ENCODE assay signal across 26 cellular contexts in genomic region chr4:16687845-16688244, GRCh38.
"Had no signal": no experiment of that assay in that cellular context is flagged by ENCODE, and none has a peak within 500 bp of the region (broad histone marks: within the 10 kb centered on the region; RNA-seq: fewer than 3 reads in every experiment).

No MANE protein-coding gene starts in this region.

- H3K27ac Mint-ChIP-seq: dendritic cell treated with granulocyte-macrophage colony-stimulating factor and Interleukin-4, amounts not matched to agents 40 ng/mL and 50 ng/mL, for 4 days; endodermal cell; immature natural killer cell; naive thymus-derived CD8-positive, alpha-beta T cell; nephron progenitor cell; stimulated activated naive B cell treated with anti-CD40 and anti-IgM and Interleukin-4, amounts not matched to agents 10 μg/mL and 1 μg/mL and 100 μg/mL, for 72 hours; stimulated activated naive CD8-positive, alpha-beta T cell treated with anti-CD3 and anti-CD28 coated beads, Interleukin-15, Interleukin-2, amounts not matched to agents 100 ng/mL and 50 ng/mL, for 24 hours had no signal

- H3K36me3 Mint-ChIP-seq: immature natural killer cell; naive thymus-derived CD8-positive, alpha-beta T cell; stimulated activated naive B cell treated with anti-CD40 and anti-IgM and Interleukin-4, amounts not matched to agents 10 μg/mL and 1 μg/mL and 100 μg/mL, for 72 hours had no signal

- H3K27me3 ChIP-seq: colonic mucosa, esophagus squamous epithelium, ovary, right lobe of liver, suprapubic skin, transverse colon, upper lobe of right lung, uterus had no signal

- DNase-seq: colonic mucosa; effector CD8-positive, alpha-beta T cell; endodermal cell; esophagus squamous epithelium; hypothalamus; immature natural killer cell; left ventricle myocardium superior; lower lobe of right lung; naive thymus-derived CD8-positive, alpha-beta T cell; nephron progenitor cell; nucleus accumbens; ovary; retina; right lobe of liver; small intestine; stimulated activated CD4-positive, alpha-beta T cell treated with anti-CD3 and anti-CD28 coated beads, Interleukin-15, amount 100 ng/mL, for 24 hours; stimulated activated CD4-positive, alpha-beta T cell treated with anti-CD3 and anti-CD28 coated beads, Interleukin-2, amount 100 ng/mL, for 48 hours; stimulated activated naive B cell treated with anti-CD40 and anti-IgM and Interleukin-4, amounts not matched to agents 10 μg/mL and 1 μg/mL and 100 μg/mL, for 72 hours; transverse colon; upper lobe of right lung; uterus had no signal

- H3K27ac ChIP-seq: colonic mucosa, esophagus squamous epithelium, lower lobe of right lung, ovary, right lobe of liver, suprapubic skin, transverse colon, upper lobe of right lung had no signal

- H3K4me1 ChIP-seq: colonic mucosa, right lobe of liver had no signal

- ATAC-seq: left ventricle myocardium superior; lower lobe of right lung; naive thymus-derived CD8-positive, alpha-beta T cell; right lobe of liver; stimulated activated naive B cell treated with anti-CD40 and anti-IgM and Interleukin-4, amounts not matched to agents 10 μg/mL and 1 μg/mL and 100 μg/mL, for 72 hours; upper lobe of right lung had no signal

- H3K4me1 Mint-ChIP-seq: immature natural killer cell; naive thymus-derived CD8-positive, alpha-beta T cell; stimulated activated naive B cell treated with anti-CD40 and anti-IgM and Interleukin-4, amounts not matched to agents 10 μg/mL and 1 μg/mL and 100 μg/mL, for 72 hours had no signal

- FAIRE-seq: frontal cortex, keratinocyte, small intestine had no signal

- H3K4me3 Mint-ChIP-seq: dendritic cell treated with granulocyte-macrophage colony-stimulating factor and Interleukin-4, amounts not matched to agents 40 ng/mL and 50 ng/mL, for 4 days; endodermal cell; immature natural killer cell; naive thymus-derived CD8-positive, alpha-beta T cell; nephron progenitor cell; stimulated activated naive B cell treated with anti-CD40 and anti-IgM and Interleukin-4, amounts not matched to agents 10 μg/mL and 1 μg/mL and 100 μg/mL, for 72 hours; stimulated activated naive CD8-positive, alpha-beta T cell treated with anti-CD3 and anti-CD28 coated beads, Interleukin-15, Interleukin-2, amounts not matched to agents 100 ng/mL and 50 ng/mL, for 24 hours had no signal

- H3K36me3 ChIP-seq: colonic mucosa, esophagus squamous epithelium, lower lobe of right lung, ovary, right lobe of liver, suprapubic skin, transverse colon, upper lobe of right lung, uterus had no signal

- H3K27me3 Mint-ChIP-seq: dendritic cell treated with granulocyte-macrophage colony-stimulating factor and Interleukin-4, amounts not matched to agents 40 ng/mL and 50 ng/mL, for 4 days; stimulated activated naive B cell treated with anti-CD40 and anti-IgM and Interleukin-4, amounts not matched to agents 10 μg/mL and 1 μg/mL and 100 μg/mL, for 72 hours; stimulated activated naive CD8-positive, alpha-beta T cell treated with anti-CD3 and anti-CD28 coated beads, Interleukin-15, Interleukin-2, amounts not matched to agents 100 ng/mL and 50 ng/mL, for 24 hours had no signal

- H3K9me3 ChIP-seq: colonic mucosa, esophagus squamous epithelium, lower lobe of right lung, ovary, right lobe of liver, suprapubic skin, transverse colon, upper lobe of right lung, uterus had no signal

- H3K9me3 Mint-ChIP-seq: naive thymus-derived CD8-positive, alpha-beta T cell; nephron progenitor cell; stimulated activated naive B cell treated with anti-CD40 and anti-IgM and Interleukin-4, amounts not matched to agents 10 μg/mL and 1 μg/mL and 100 μg/mL, for 72 hours; stimulated activated naive CD8-positive, alpha-beta T cell treated with anti-CD3 and anti-CD28 coated beads, Interleukin-15, Interleukin-2, amounts not matched to agents 100 ng/mL and 50 ng/mL, for 24 hours had no signal

- H3K4me3 ChIP-seq: colonic mucosa, esophagus squamous epithelium, lower lobe of right lung, ovary, right lobe of liver, suprapubic skin, transverse colon, upper lobe of right lung, uterus had no signal
